In the genomic region with DNA sequence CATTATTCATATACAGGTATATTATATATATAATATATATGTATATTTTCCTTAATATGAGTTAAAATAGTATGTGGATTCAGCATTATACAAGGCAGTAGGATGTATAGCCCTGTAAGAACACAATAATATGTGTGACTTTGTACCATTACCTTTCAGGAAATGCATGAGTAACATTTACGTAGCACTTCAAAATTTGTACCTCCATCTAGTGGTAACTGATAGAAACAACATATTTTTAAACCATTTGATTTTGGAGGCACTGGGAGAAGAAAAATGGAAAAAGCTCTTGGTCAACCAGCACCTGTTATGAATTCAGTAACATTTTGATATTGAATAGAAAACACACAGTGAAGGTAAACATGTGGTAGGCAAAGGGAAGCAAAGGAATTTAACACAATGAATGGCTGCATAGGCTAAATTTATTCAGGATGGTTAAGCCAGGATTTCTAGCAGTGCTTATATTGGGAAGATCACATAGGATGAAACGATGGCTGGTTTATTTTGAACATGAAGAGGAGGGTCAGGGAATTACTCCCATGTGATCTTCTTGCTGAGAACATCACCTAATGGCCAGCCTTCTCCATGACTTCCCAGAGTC, we compare ENCODE assay signal across 8 cellular contexts.
DNase-seq lines count a peak whose midpoint lies in the region; ATAC-seq and TF ChIP-seq lines count a peak whose summit lies in the region.

No MANE protein-coding gene starts in this region.

- no peaks in the 10 kb centered on the region for H3K9me3 ChIP-seq in A673 (ENCODE audit: low read depth, low read length, poor library complexity, severe bottlenecking)

- no peaks in the 10 kb centered on the region for H3K27me3 ChIP-seq in A673 (replicated peaks; ENCODE audit: insufficient read depth, low read depth, low read length, poor library complexity)

- intact Hi-C loops in A673 (cut with micrococcal nuclease; ENCODE audit: unreplicated experiment) = loop anchor here (2.0 to 5.0 kb wide), 2 partner anchors 77 to 566 kb away; a partner anchor contains a TSS
- intact Hi-C loops in left colon (cut with DNase I, micrococcal nuclease) = no loop called here

- DNase-seq in A673 (ENCODE audit: low spot score) (peak; percentile 49), M059J (ENCODE audit: low read depth) (peak; percentile 48), amniotic epithelial cell (ENCODE audit: low read depth) (peak; percentile 58), left colon (no peak), activated gamma-delta T cell (lab: John Stamatoyannopoulos, UW) (no peak), germinal center (ENCODE audit: low spot score) (no peak)
- DNase-seq in stimulated activated naive CD4-positive, alpha-beta T cell treated with Interleukin-2 at 50 U/mL for 16 hours (lab: John Stamatoyannopoulos, UW) = no peak

- no peak overlapping the region for H3K27ac ChIP-seq in A673 (ENCODE audit: low read depth, low read length, poor library complexity, severe bottlenecking)

- no peaks in the 10 kb centered on the region for H3K4me1 ChIP-seq in A673 (ENCODE audit: insufficient read depth, low read length, poor library complexity, severe bottlenecking)

- BruUV-seq in A673 (replicated peaks; lab: Mats Ljungman, UMichigan) = no TSS peak

- CTCF ChIA-PET in A673 (lab: Charles Lee) = no interaction called here

- peak; percentile 63 for TF ChIP-seq CTCF in A673 (conservative IDR thresholded peaks at IDR 0.05; ENCODE audit: low read depth, low read length)

- POLR2A ChIA-PET in A673 (lab: Charles Lee; ENCODE audit: low non-redundant PET) = no interaction called here

- ATAC-seq in GM18498 (IDR thresholded peaks at IDR 0.05; ENCODE audit: unreplicated experiment) (peak; percentile 54), left colon (peak; percentile 52)

- H3K4me3 ChIP-seq in A673 (ENCODE audit: low read depth, low read length, poor library complexity, severe bottlenecking) = no peak overlapping the region

- H3K36me3 ChIP-seq in A673 (ENCODE audit: insufficient read depth, low read length, poor library complexity, severe bottlenecking) = no peaks in the 10 kb centered on the region

Comparison
In these comparisons a context has a peak if more than half of its experiments do, and no peak if none do; other contexts are left out.
1. DNase-seq: peak in A673 (single experiment), M059J (single experiment) and amniotic epithelial cell (single experiment); none in left colon (0 of 2), activated gamma-delta T cell (single experiment), stimulated activated naive CD4-positive, alpha-beta T cell treated with Interleukin-2 at 50 U/mL for 16 hours (single experiment) and germinal center (single experiment).